In genomic region chr1:98870959-98871903, GRCh38 we compare ENCODE assay signal across 10 cellular contexts.
DNase-seq lines count a peak whose midpoint lies in the region; ATAC-seq, FAIRE-seq and TF ChIP-seq lines count a peak whose summit lies in the region.
"Had no signal": no experiment of that assay in that cellular context is flagged by ENCODE, and none has a peak within 500 bp of the region (broad histone marks: within the 10 kb centered on the region; RNA-seq: fewer than 3 reads in every experiment).

No MANE protein-coding gene starts in this region.

- ATAC-seq in SK-N-SH treated with all-trans-retinoic acid at 6 μM for 48 hours (no peak), HG02943 (IDR thresholded peaks at IDR 0.05; ENCODE audit: low read depth, unreplicated experiment) (peak; percentile 94), PC-3 (no peak), GM12878 (peak; percentile 99)
- ATAC-seq in stimulated activated memory B cell treated with anti-CD40 and anti-IgM and Interleukin-4, amounts not matched to agents 10 μg/mL and 1 μg/mL and 100 μg/mL, for 72 hours = peak; percentile 96

- H4K20me1 ChIP-seq in SK-N-SH (ENCODE audit: insufficient read depth) (no peaks in the 10 kb centered on the region), PC-3 (ENCODE audit: low read length) (no peaks in the 10 kb centered on the region), GM12878 (ENCODE audit: control insufficient read depth, insufficient read depth) (no peaks in the 10 kb centered on the region)

- H3K79me2 ChIP-seq in SK-N-SH (ENCODE audit: insufficient read depth) (no peaks in the 10 kb centered on the region), PC-3 (ENCODE audit: low read length) (no peaks in the 10 kb centered on the region), GM12878 (ENCODE audit: control insufficient read depth, insufficient read depth, low read length) (no peaks in the 10 kb centered on the region)

- peak overlapping the region; percentile 29 for H3K4me3 Mint-ChIP-seq in stimulated activated memory B cell treated with anti-CD40 and anti-IgM and Interleukin-4, amounts not matched to agents 10 μg/mL and 1 μg/mL and 100 μg/mL, for 72 hours
- H3K4me3 Mint-ChIP-seq: nephron had no signal

- H3K4me1 Mint-ChIP-seq in stimulated activated memory B cell treated with anti-CD40 and anti-IgM and Interleukin-4, amounts not matched to agents 10 μg/mL and 1 μg/mL and 100 μg/mL, for 72 hours = peaks cover 20% of the 10 kb centered on the region
- H3K4me1 Mint-ChIP-seq: nephron had no signal

- POLR2A ChIA-PET in SK-N-SH (lab: Yijun Ruan, JAX) = no interaction called here
- POLR2A ChIA-PET in PC-3 (lab: Charles Lee; ENCODE audit: unreplicated experiment) = interaction anchor here (0.6 kb wide), 1 partner anchor 185 kb away, joined by 3 read pairs; no protein-coding TSS in a partner anchor
- POLR2A ChIA-PET in GM12878 (lab: Charles Lee) = no interaction called here

- H3K9me2 ChIP-seq in SK-N-SH = no peaks in the 10 kb centered on the region
- H3K9me2 ChIP-seq in PC-3 (replicated peaks; ENCODE audit: low read length) = no peaks in the 10 kb centered on the region

- TF ChIP-seq RAD21 in SK-N-SH (IDR thresholded peaks at IDR 0.05; ENCODE audit: low read length) (no peak), GM12878 (IDR thresholded peaks at IDR 0.05; ENCODE audit: insufficient read depth, low read depth, low read length) (no peak)

- H3K27me3 ChIP-seq in SK-N-SH (ENCODE audit: insufficient read depth) = no peaks in the 10 kb centered on the region
- H3K27me3 ChIP-seq in PC-3 (ENCODE audit: low read length) = no peaks in the 10 kb centered on the region
- no peaks in the 10 kb centered on the region for H3K27me3 ChIP-seq in GM12878 (replicated peaks in 1 of 2; ENCODE audit: control insufficient read depth in 2 of 2, insufficient read depth in 2 of 2, low read length in 1 of 2)

- RAD21 ChIA-PET in GM12878 (lab: Charles Lee; ENCODE audit: unreplicated experiment) = interaction anchor here (1.2 to 1.5 kb wide), 2 partner anchors 20 to 53 kb away, joined by 3 to 6 read pairs; no protein-coding TSS in a partner anchor

- H3K9ac ChIP-seq in SK-N-SH (no peak overlapping the region), PC-3 (ENCODE audit: low read length) (no peak overlapping the region), GM12878 (ENCODE audit: control insufficient read depth, insufficient read depth, low read length) (no peak overlapping the region)

- H3K4me3 ChIP-seq in SK-N-SH (ENCODE audit: low read depth in 2 of 2, low read length in 1 of 2) (no peak overlapping the region), PC-3 (ENCODE audit: low read length) (no peak overlapping the region), GM12878 (no peak overlapping the region)

- peaks cover 20% of the 10 kb centered on the region for H3K36me3 Mint-ChIP-seq in stimulated activated memory B cell treated with anti-CD40 and anti-IgM and Interleukin-4, amounts not matched to agents 10 μg/mL and 1 μg/mL and 100 μg/mL, for 72 hours

- CTCF ChIA-PET in SK-N-SH (lab: Yijun Ruan, JAX) (interaction anchor here (1.7 kb wide), 1 partner anchor 14 kb away, joined by 5 read pairs; no protein-coding TSS in a partner anchor), PC-3 (lab: Charles Lee) (no interaction called here), GM12878 (lab: Yijun Ruan, JAX) (interaction anchor here (0.7 kb wide), 1 partner anchor 1082 kb away, joined by 3 read pairs; no protein-coding TSS in a partner anchor)

- H3F3A ChIP-seq in SK-N-SH (replicated peaks; ENCODE audit: insufficient read depth) (no peaks in the 10 kb centered on the region), PC-3 (ENCODE audit: low read length, unreplicated experiment) (no peaks in the 10 kb centered on the region)

- no peak overlapping the region for H3K27ac ChIP-seq in SK-N-SH (ENCODE audit: low read depth in 2 of 2, low read length in 1 of 2)
- H3K27ac ChIP-seq in PC-3 (ENCODE audit: low read length) = no peak overlapping the region
- H3K27ac ChIP-seq in GM12878 (ENCODE audit: control insufficient read depth, insufficient read depth) = peak overlapping the region; percentile 69

- peaks cover 10% of the 10 kb centered on the region for H3K9me3 Mint-ChIP-seq in stimulated activated memory B cell treated with anti-CD40 and anti-IgM and Interleukin-4, amounts not matched to agents 10 μg/mL and 1 μg/mL and 100 μg/mL, for 72 hours

- H3K9me3 ChIP-seq in SK-N-SH = no peaks in the 10 kb centered on the region
- H3K9me3 ChIP-seq in PC-3 (ENCODE audit: low read length) = 0 out of 2 replicates have a peak, but pooled peaks cover 5% of the 10 kb centered on the region
- H3K9me3 ChIP-seq in GM12878 (replicated peaks; ENCODE audit: control insufficient read depth, insufficient read depth, low read length) = no peaks in the 10 kb centered on the region; the same call in 1 of the 3 replicates

- DNase-seq in SK-N-SH = peak; percentile 11
- DNase-seq in PC-3 = no peak
- DNase-seq in GM12878 (ENCODE audit: low read depth, low spot score) = peak; percentile 73
- no peak for DNase-seq in dedifferentiated amniotic fluid mesenchymal stem cell (ENCODE audit: extremely low spot score)
- DNase-seq in RKO (ENCODE audit: low spot score) = no peak

- no peak for TF ChIP-seq POLR2A in GM12878 (IDR thresholded peaks at IDR 0.05; ENCODE audit: low read depth, low read length)

- in situ Hi-C loops in GM12878 (cut with MboI) = no loop called here

- TF ChIP-seq CTCF in SK-N-SH (IDR thresholded peaks at IDR 0.05) (no peak), PC-3 (conservative IDR thresholded peaks at IDR 0.05; ENCODE audit: low read depth, low read length) (no peak), GM12878 (IDR thresholded peaks at IDR 0.05 in 2 of 3, conservative IDR thresholded peaks at IDR 0.05 in 1 of 3; ENCODE audit: control insufficient read depth in 2 of 3, extremely low read depth in 1 of 3, insufficient read depth in 1 of 3, low read depth in 3 of 3, low read length in 3 of 3) (no peak)

- SMC1A ChIA-PET in GM12878 (lab: Charles Lee; ENCODE audit: uncharacterized antibody, unreplicated experiment) = interaction anchor here (0.6 to 1.4 kb wide), 7 partner anchors 16 to 1757 kb away, joined by 3 to 4 read pairs (median 3); no protein-coding TSS in a partner anchor

- FAIRE-seq in GM12878 (lab: Jason Lieb, UNC) = peak; percentile 70
- FAIRE-seq: A204.1 had no signal

- H3K4me2 ChIP-seq in SK-N-SH (no peak overlapping the region), PC-3 (ENCODE audit: low read length) (no peak overlapping the region), GM12878 (ENCODE audit: control insufficient read depth, insufficient read depth) (peak overlapping the region; percentile 65; the same call in 1 of the 2 replicates)

- intact Hi-C loops in PC-3 (cut with micrococcal nuclease) = no loop called here
- intact Hi-C loops in GM12878 (cut with micrococcal nuclease; ENCODE audit: unreplicated experiment) = no loop called here

- H3K27ac Mint-ChIP-seq in stimulated activated memory B cell treated with anti-CD40 and anti-IgM and Interleukin-4, amounts not matched to agents 10 μg/mL and 1 μg/mL and 100 μg/mL, for 72 hours = peak overlapping the region; percentile 68
- H3K27ac Mint-ChIP-seq: nephron had no signal

- no peaks in the 10 kb centered on the region for H3K36me3 ChIP-seq in SK-N-SH (replicated peaks in 1 of 2; ENCODE audit: control insufficient read depth in 1 of 2, insufficient read depth in 2 of 2, low read length in 1 of 2)
- H3K36me3 ChIP-seq in PC-3 (ENCODE audit: low read depth, low read length) = no peaks in the 10 kb centered on the region
- H3K36me3 ChIP-seq in GM12878 (ENCODE audit: control insufficient read depth in 2 of 2, insufficient read depth in 2 of 2, low read length in 1 of 2) = no peaks in the 10 kb centered on the region

- H2AFZ ChIP-seq in SK-N-SH (ENCODE audit: low read depth) = no peak overlapping the region
- peak overlapping the region; percentile 60 for H2AFZ ChIP-seq in PC-3 (ENCODE audit: low read length)
- H2AFZ ChIP-seq in GM12878 (ENCODE audit: control insufficient read depth, low read depth, low read length) = peak overlapping the region; percentile 87

- TF ChIP-seq EP300 in SK-N-SH (IDR thresholded peaks at IDR 0.05; ENCODE audit: borderline replicate concordance in 1 of 2, low read depth in 1 of 2, low read length in 1 of 2) = no peak
- TF ChIP-seq EP300 in GM12878 (IDR thresholded peaks at IDR 0.05; ENCODE audit: borderline replicate concordance in 1 of 2, control insufficient read depth in 1 of 2, low read depth in 2 of 2, low read length in 2 of 2) = peak; percentile 65; a peak in 3 of 4 replicates

- WGBS in SK-N-SH (ENCODE audit: low lambda C conversion rate) = 63% methylated on average over 9 of the region's 9 CpGs
- 33% methylated on average over 9 of the region's 9 CpGs for WGBS in GM12878 (ENCODE audit: insufficient coverage, insufficient replicate concordance, low lambda C conversion rate, missing lambda C conversion rate)

- H3K4me1 ChIP-seq in SK-N-SH (ENCODE audit: control insufficient read depth in 1 of 2, insufficient read depth in 2 of 2, low read depth in 1 of 2, low read length in 1 of 2) (peaks cover 0 to 2% of the 10 kb centered on the region in 2 experiments; a peak in 1 of 4 replicates), PC-3 (ENCODE audit: insufficient read depth, low read length) (no peaks in the 10 kb centered on the region), GM12878 (ENCODE audit: control insufficient read depth, insufficient read depth, low read length) (0 out of 2 replicates have a peak, but pooled peaks cover 4% of the 10 kb centered on the region)

- no TSS peak for BruUV-seq in PC-3 (replicated peaks; lab: Mats Ljungman, UMichigan)
- no TSS peak for BruUV-seq in GM12878 (replicated peaks; lab: Mats Ljungman, UMichigan)

- no peaks in the 10 kb centered on the region for H3K27me3 Mint-ChIP-seq in stimulated activated memory B cell treated with anti-CD40 and anti-IgM and Interleukin-4, amounts not matched to agents 10 μg/mL and 1 μg/mL and 100 μg/mL, for 72 hours

TF ChIP-seq in SK-N-SH, 30 proteins besides CTCF, POLR2A, EP300 and RAD21:
- TF ChIP-seq JUND (IDR thresholded peaks at IDR 0.05) (no peak), GATA2 (CRISPR knock-in tag; IDR thresholded peaks at IDR 0.05) (0 out of 2 replicates have a peak, but pooled peaks have one; percentile 34)

TF ChIP-seq in SK-N-SH treated with all-trans-retinoic acid at 6 μM for 48 hours, 23 proteins besides CTCF, POLR2A, EP300 and RAD21:
- no peak for TF ChIP-seq BACH2 (CRISPR knock-in tag; IDR thresholded peaks at IDR 0.05; ENCODE audit: borderline replicate concordance)
TF ChIP-seq in SK-N-SH treated with all-trans-retinoic acid at 6 μM for 48 hours: peak in this region for 0.

TF ChIP-seq in GM12878, 131 proteins besides CTCF, POLR2A, EP300 and RAD21 (continues in another document):
- TF ChIP-seq RUNX3 (IDR thresholded peaks at IDR 0.05; ENCODE audit: low read length) (peak; percentile 99), KLF5 (IDR thresholded peaks at IDR 0.05; ENCODE audit: partially characterized antibody) (no peak)

Comparison
In these comparisons a context has a peak if more than half of its experiments do, and no peak if none do; other contexts are left out.
1. DNase-seq: peak in SK-N-SH (single experiment) and GM12878 (single experiment); none in PC-3 (single experiment), dedifferentiated amniotic fluid mesenchymal stem cell (single experiment) and RKO (single experiment).
2. ATAC-seq: peak in HG02943 (single experiment), GM12878 (single experiment) and stimulated activated memory B cell treated with anti-CD40 and anti-IgM and Interleukin-4, amounts not matched to agents 10 μg/mL and 1 μg/mL and 100 μg/mL, for 72 hours (single experiment); none in SK-N-SH treated with all-trans-retinoic acid at 6 μM for 48 hours (single experiment) and PC-3 (single experiment).
3. Of the 26 proteins assayed by ChIP-seq in both GM12878 and SK-N-SH: peak only in GM12878: EP300, FOXM1, GABPA, MEF2A and NFIC; only in SK-N-SH: none; in both: none; in neither: 21.